ENCODE assay signal across 10 cellular contexts in the genomic region with DNA sequence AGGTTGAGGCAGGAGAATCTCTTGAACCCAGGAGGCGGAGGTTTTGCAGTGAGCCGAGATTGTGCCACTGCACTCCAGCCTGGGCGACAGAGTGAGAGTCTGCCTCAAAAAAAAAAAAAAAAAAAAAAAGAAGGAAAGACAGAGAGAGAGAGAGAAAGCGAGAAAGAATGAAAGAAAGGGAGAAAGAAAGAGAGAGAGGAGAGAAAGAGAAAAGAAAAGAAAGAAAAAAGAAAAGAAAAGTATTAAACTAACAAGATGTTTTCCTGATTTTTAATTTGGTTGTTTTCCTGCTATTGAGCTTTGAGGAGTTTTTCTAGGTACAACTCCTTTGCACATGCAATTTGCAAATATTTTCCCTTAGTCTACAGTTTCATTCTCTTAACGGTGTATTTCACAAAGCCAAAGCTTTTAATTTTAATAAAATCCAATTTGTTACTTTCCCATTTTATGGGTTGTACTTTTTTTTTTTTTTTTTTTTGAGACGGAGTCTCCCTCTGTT. TPM values are rescaled to one million over a fixed set of nuclear protein-coding genes. Genes with fewer than 3 reads are reported as not detected.
"Had no signal": no experiment of that assay in that cellular context is flagged by ENCODE, and none has a peak within 500 bp of the region (broad histone marks: within the 10 kb centered on the region; RNA-seq: fewer than 3 reads in every experiment).

No MANE protein-coding gene starts in this region.

- FAIRE-seq: HepG2 had no signal

- H3K4me3 Mint-ChIP-seq: HFFc6, IgD-negative memory B cell had no signal

- H3K4me1 ChIP-seq: HAP-1 had no signal

- H3K4me1 Mint-ChIP-seq: IgD-negative memory B cell had no signal

- DNase-seq: GM23248, GOT3, H7, HFFc6, KG1 had no signal

- H3K36me3 Mint-ChIP-seq: IgD-negative memory B cell had no signal

- H3K27me3 Mint-ChIP-seq: IgD-negative memory B cell had no signal

- H3K9ac ChIP-seq: GM23248 had no signal

- H3K36me3 ChIP-seq: HAP-1 had no signal

- ATAC-seq: HCT116, HepG2 had no signal

- H3K27ac ChIP-seq: GM23248, HL-60 had no signal

- H3K9me3 ChIP-seq: HAP-1 had no signal

- H3K4me3 ChIP-seq: GM23248, HAP-1 had no signal

- H2AFZ ChIP-seq: GM23248 had no signal

- H3K27ac Mint-ChIP-seq: HFFc6, IgD-negative memory B cell had no signal

RNA-seq across cellular contexts. Expression of a gene that starts 10.8 kb away (rescaled TPM):
- polyA plus RNA-seq: HepG2 had no signal
